Comparison of ENCODE assay signal across 1 cellular context in the genomic region with DNA sequence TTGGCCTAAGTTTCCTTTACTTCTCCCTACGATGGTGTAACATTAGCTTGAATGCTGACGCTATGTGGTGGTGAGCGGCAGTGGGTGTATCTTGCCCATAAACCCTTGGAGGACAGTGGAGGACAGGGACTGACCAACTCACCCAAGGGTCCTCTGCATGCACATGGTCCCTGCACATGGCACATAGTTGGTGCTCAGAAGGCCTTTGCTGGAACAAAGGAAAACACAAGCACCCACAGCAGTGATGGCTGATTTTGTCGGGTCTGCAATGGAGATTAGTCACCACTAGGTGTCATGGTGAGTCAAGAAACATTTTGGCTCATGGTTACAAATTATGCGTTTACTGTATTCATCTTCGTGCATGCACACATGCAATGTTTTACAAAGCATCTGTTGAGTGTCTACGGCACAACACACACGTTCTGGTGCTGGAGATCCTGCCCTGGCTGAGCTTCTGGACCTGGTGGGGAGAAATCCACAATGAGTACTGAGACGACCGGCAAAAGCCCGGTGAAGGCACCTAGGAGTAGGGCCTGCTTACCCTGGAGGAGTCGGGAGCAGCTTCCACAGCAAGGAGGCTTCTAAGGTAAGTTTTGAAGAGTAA.
A peak's percentile ranks its signal among the peaks of the same experiment; 100 is the strongest.
TF ChIP-seq lines count a peak whose summit lies in the region.

No MANE protein-coding gene starts in this region.

TF ChIP-seq in GM12878, 131 proteins besides CTCF, POLR2A, EP300 and RAD21:
- TF ChIP-seq NFIC (IDR thresholded peaks at IDR 0.05; ENCODE audit: low read depth, low read length), result no peak
- peak; percentile 64; the same call in 1 of the 2 replicates for TF ChIP-seq YY1 (IDR thresholded peaks at IDR 0.05; ENCODE audit: low read depth, low read length)
- no peak for TF ChIP-seq STAT1 (conservative IDR thresholded peaks at IDR 0.05)
- peak; percentile 41; the same call in 1 of the 3 replicates for TF ChIP-seq POU2F2 (IDR thresholded peaks at IDR 0.05; ENCODE audit: borderline replicate concordance, low read depth, low read length)
- TF ChIP-seq SMC3 (IDR thresholded peaks at IDR 0.05; ENCODE audit: borderline replicate concordance, low read length), result peak; percentile 58; the same call in 1 of the 2 replicates
- no peak for TF ChIP-seq JUND (IDR thresholded peaks at IDR 0.05; ENCODE audit: low read depth, low read length)
- TF ChIP-seq YBX1 (IDR thresholded peaks at IDR 0.05), result no peak
